9 cellular contexts compared by ENCODE assay signal in genomic region chr3:88019024-88019423, GRCh38. TPM values are rescaled to one million over a fixed set of nuclear protein-coding genes. Genes with fewer than 3 reads are reported as not detected.
A peak's percentile ranks its signal among the peaks of the same experiment; 100 is the strongest.
DNase-seq lines count a peak whose midpoint lies in the region; ATAC-seq and TF ChIP-seq lines count a peak whose summit lies in the region.
"Had no signal": no experiment of that assay in that cellular context is flagged by ENCODE, and none has a peak within 500 bp of the region (broad histone marks: within the 10 kb centered on the region; RNA-seq: fewer than 3 reads in every experiment).

No MANE protein-coding gene starts in this region.

- H3K4me1 ChIP-seq in DOHH2 (ENCODE audit: control insufficient read depth, low read length) (peaks cover 23% of the 10 kb centered on the region), GM23248 (ENCODE audit: insufficient read depth) (no peaks in the 10 kb centered on the region)
- H3K4me1 ChIP-seq: psoas muscle had no signal

- no peak overlapping the region for H2AFZ ChIP-seq in GM23248

- in situ Hi-C loops in GM23248 (cut with MboI): no loop called here

- H3K9me3 ChIP-seq in DOHH2 (ENCODE audit: control insufficient read depth, insufficient read depth, low read length) (peaks cover 4% of the 10 kb centered on the region; the same call in 1 of the 2 replicates), GM23248 (ENCODE audit: low read depth) (no peaks in the 10 kb centered on the region)
- H3K9me3 ChIP-seq: psoas muscle had no signal

- no peak for TF ChIP-seq CTCF in DOHH2 (IDR thresholded peaks at IDR 0.05; ENCODE audit: low read depth, low read length, poor library complexity, severe bottlenecking)

- ATAC-seq in GM19397 (IDR thresholded peaks at IDR 0.05; ENCODE audit: unreplicated experiment): peak; percentile 90
- ATAC-seq in HG02973 (IDR thresholded peaks at IDR 0.05; ENCODE audit: unreplicated experiment): peak; percentile 82
- ATAC-seq: psoas muscle had no signal

- 0 out of 2 replicates have a peak, but pooled peaks cover 2% of the 10 kb centered on the region for H3F3A ChIP-seq in DOHH2 (ENCODE audit: control insufficient read depth, insufficient read depth)
- no peaks in the 10 kb centered on the region for H3F3A ChIP-seq in GM23248 (ENCODE audit: insufficient read depth)

- H3K36me3 ChIP-seq in DOHH2 (ENCODE audit: control insufficient read depth, low read length): no peaks in the 10 kb centered on the region
- no peaks in the 10 kb centered on the region for H3K36me3 ChIP-seq in GM23248 (ENCODE audit: low read depth)

- WGBS in GM23248 (ENCODE audit: low coverage in 1 of 2, low lambda C conversion rate in 2 of 2, missing lambda C conversion rate in 2 of 2), 2 experiments: 27 to 41% methylated on average over 2 of the region's 2 CpGs

- H3K79me2 ChIP-seq in DOHH2 (ENCODE audit: control insufficient read depth, low read length): no peaks in the 10 kb centered on the region
- no peaks in the 10 kb centered on the region for H3K79me2 ChIP-seq in GM23248 (ENCODE audit: insufficient read depth)

- H3K4me2 ChIP-seq in DOHH2 (ENCODE audit: low read length): peak overlapping the region; percentile 57
- H3K4me2 ChIP-seq in GM23248 (ENCODE audit: unreplicated experiment): no peak overlapping the region

- H3K4me3 ChIP-seq in DOHH2 (ENCODE audit: low read length): 0 out of 2 replicates have a peak overlapping the region, but pooled peaks have one; percentile 24
- no peak overlapping the region for H3K4me3 ChIP-seq in GM23248
- H3K4me3 ChIP-seq: psoas muscle had no signal

- H3K27ac ChIP-seq in DOHH2 (ENCODE audit: low read depth, low read length) (0 out of 2 replicates have a peak overlapping the region, but pooled peaks have one; percentile 38), GM23248 (no peak overlapping the region)
- H3K27ac ChIP-seq: psoas muscle had no signal

- H3K9ac ChIP-seq in GM23248: no peak overlapping the region

- peak; percentile 88 for DNase-seq in NCI-H526 treated with DMSO at 0.1 percent for 48 hours (lab: John Stamatoyannopoulos, UW)
- DNase-seq in GM23248: no peak
- no peak for DNase-seq in NCI-H82 treated with DMSO at 0.1 percent for 48 hours (lab: John Stamatoyannopoulos, UW; ENCODE audit: unreplicated experiment)
- no peak for DNase-seq in DMS 273 (lab: John Stamatoyannopoulos, UW; ENCODE audit: unreplicated experiment)
- no peak for DNase-seq in NCI-H1436 (lab: John Stamatoyannopoulos, UW)
- DNase-seq: psoas muscle had no signal

- H3K9me2 ChIP-seq in DOHH2 (replicated peaks; ENCODE audit: control insufficient read depth, low read length) (no peaks in the 10 kb centered on the region), GM23248 (ENCODE audit: insufficient read depth) (no peaks in the 10 kb centered on the region)

- no peaks in the 10 kb centered on the region for H4K20me1 ChIP-seq in DOHH2 (ENCODE audit: control insufficient read depth, insufficient read depth, low read depth, low read length)
- H4K20me1 ChIP-seq in GM23248 (ENCODE audit: insufficient read depth): no peaks in the 10 kb centered on the region

- H3K27me3 ChIP-seq in DOHH2 (ENCODE audit: control insufficient read depth, low read length): no peaks in the 10 kb centered on the region
- H3K27me3 ChIP-seq in GM23248 (replicated peaks; ENCODE audit: insufficient read depth): no peaks in the 10 kb centered on the region

RNA-seq across cellular contexts. Expression of gene CGGBP1, which starts 39.8 kb away (rescaled TPM):
- 51.1 and 54.9 TPM in 2 replicates for total RNA-seq in GM23248 (2014; rRNA removed; shearing (Covaris generic))
- polyA plus RNA-seq in GM23248 (2016; fragmentation: Nextera tagmentation; extraction: Ambion mirVana): 59.0 and 61.4 TPM in 2 replicates

RNA-seq across cellular contexts. Expression of gene ZNF654, which starts 40.0 kb away (rescaled TPM):
- total RNA-seq in GM23248 (2014; rRNA removed; shearing (Covaris generic)): 15.8 and 22.4 TPM in 2 replicates
- polyA plus RNA-seq in GM23248 (2016; fragmentation: Nextera tagmentation; extraction: Ambion mirVana): 11.6 and 14.3 TPM in 2 replicates
